In genomic region chr16:3945751-3946603, GRCh38 we compare ENCODE assay signal across 2 cellular contexts.
TF ChIP-seq lines count a peak whose summit lies in the region.

No MANE protein-coding gene starts in this region.

TF ChIP-seq in HEK293, 187 proteins besides CTCF, POLR2A, EP300 and RAD21 (continued from another document):
- TF ChIP-seq ZBTB6 (tag by site-specific recombination; IDR thresholded peaks at IDR 0.05) = 0 out of 2 replicates have a peak, but pooled peaks have one; percentile 30
- 0 out of 2 replicates have a peak, but pooled peaks have one; percentile 17 for TF ChIP-seq ZSCAN30 (tag by site-specific recombination; IDR thresholded peaks at IDR 0.05)
- 0 out of 2 replicates have a peak, but pooled peaks have one; percentile 15 for TF ChIP-seq ZBTB8A (tag by site-specific recombination; IDR thresholded peaks at IDR 0.05)
- TF ChIP-seq ZNF335 (tag by site-specific recombination; conservative IDR thresholded peaks at IDR 0.05) = peak; percentile 52
- no peak for TF ChIP-seq SP3 (tag by site-specific recombination; IDR thresholded peaks at IDR 0.05)
- TF ChIP-seq ZNF121 (tag by site-specific recombination; IDR thresholded peaks at IDR 0.05) = peak; percentile 95
- no peak for TF ChIP-seq BCL6B (tag by site-specific recombination; IDR thresholded peaks at IDR 0.05)
- TF ChIP-seq INSM2 (tag by site-specific recombination; IDR thresholded peaks at IDR 0.05) = peak; percentile 96
- TF ChIP-seq OSR2 (tag by site-specific recombination; IDR thresholded peaks at IDR 0.05) = peak; percentile 23
- no peak for TF ChIP-seq GLI4 (tag by site-specific recombination; IDR thresholded peaks at IDR 0.05)
- TF ChIP-seq ZBTB17 (tag by site-specific recombination; IDR thresholded peaks at IDR 0.05) = peak; percentile 30; the same call in 1 of the 2 replicates
- 0 out of 2 replicates have a peak, but pooled peaks have one; percentile 44 for TF ChIP-seq ZNF362 (tag by site-specific recombination; IDR thresholded peaks at IDR 0.05)
- TF ChIP-seq ZNF600 (tag by site-specific recombination; IDR thresholded peaks at IDR 0.05) = 0 out of 2 replicates have a peak, but pooled peaks have one; percentile 39
- TF ChIP-seq SCRT2 (tag by site-specific recombination; IDR thresholded peaks at IDR 0.05) = peak; percentile 68

TF ChIP-seq in SK-N-SH, 30 proteins besides CTCF, POLR2A, EP300 and RAD21 (continued from another document):
- TF ChIP-seq NRF1 (IDR thresholded peaks at IDR 0.05; ENCODE audit: low read depth, low read length) (no peak), SMC3 (IDR thresholded peaks at IDR 0.05; ENCODE audit: low read depth, low read length) (no peak), GABPA (IDR thresholded peaks at IDR 0.05; ENCODE audit: low read depth) (no peak), FOSL2 (IDR thresholded peaks at IDR 0.05; ENCODE audit: borderline replicate concordance, low read depth) (peak; percentile 16; the same call in 1 of the 2 replicates), YY1 (IDR thresholded peaks at IDR 0.05; ENCODE audit: low read depth) (no peak), TCF12 (IDR thresholded peaks at IDR 0.05) (peak; percentile 71), ZBTB33 (IDR thresholded peaks at IDR 0.05; ENCODE audit: borderline replicate concordance, low read depth) (no peak), SIN3A (IDR thresholded peaks at IDR 0.05; ENCODE audit: borderline replicate concordance, low read depth, low read length) (no peak), IRF3 (IDR thresholded peaks at IDR 0.05; ENCODE audit: low read depth, low read length) (no peak), RXRA (IDR thresholded peaks at IDR 0.05; ENCODE audit: borderline replicate concordance, low read depth) (no peak), FOXM1 (IDR thresholded peaks at IDR 0.05; ENCODE audit: low read depth) (no peak), POLR2AphosphoS5 (IDR thresholded peaks at IDR 0.05; ENCODE audit: low read depth, low read length) (no peak), MAX (IDR thresholded peaks at IDR 0.05; ENCODE audit: low read depth) (no peak), RCOR1 (IDR thresholded peaks at IDR 0.05; ENCODE audit: low read length) (peak; percentile 53; the same call in 1 of the 2 replicates), FOXJ3 (CRISPR knock-in tag; IDR thresholded peaks at IDR 0.05) (no peak), MEF2A (IDR thresholded peaks at IDR 0.05; ENCODE audit: borderline replicate concordance, low read depth) (no peak), MXI1 (IDR thresholded peaks at IDR 0.05; ENCODE audit: low read depth, low read length) (no peak), NFIC (IDR thresholded peaks at IDR 0.05; ENCODE audit: borderline replicate concordance) (peak; percentile 95), USF1 (IDR thresholded peaks at IDR 0.05; ENCODE audit: borderline replicate concordance, low read depth) (no peak), EZH2phosphoT487 (IDR thresholded peaks at IDR 0.05; ENCODE audit: borderline replicate concordance, low read depth) (no peak), RFX5 (IDR thresholded peaks at IDR 0.05; ENCODE audit: low read length) (no peak), CHD2 (IDR thresholded peaks at IDR 0.05; ENCODE audit: low read length, partially characterized antibody) (no peak), PBX3 (IDR thresholded peaks at IDR 0.05) (no peak)
TF ChIP-seq in SK-N-SH: peak in this region for 6.
